Comparison of ENCODE assay signal across 18 cellular contexts in the genomic region with DNA sequence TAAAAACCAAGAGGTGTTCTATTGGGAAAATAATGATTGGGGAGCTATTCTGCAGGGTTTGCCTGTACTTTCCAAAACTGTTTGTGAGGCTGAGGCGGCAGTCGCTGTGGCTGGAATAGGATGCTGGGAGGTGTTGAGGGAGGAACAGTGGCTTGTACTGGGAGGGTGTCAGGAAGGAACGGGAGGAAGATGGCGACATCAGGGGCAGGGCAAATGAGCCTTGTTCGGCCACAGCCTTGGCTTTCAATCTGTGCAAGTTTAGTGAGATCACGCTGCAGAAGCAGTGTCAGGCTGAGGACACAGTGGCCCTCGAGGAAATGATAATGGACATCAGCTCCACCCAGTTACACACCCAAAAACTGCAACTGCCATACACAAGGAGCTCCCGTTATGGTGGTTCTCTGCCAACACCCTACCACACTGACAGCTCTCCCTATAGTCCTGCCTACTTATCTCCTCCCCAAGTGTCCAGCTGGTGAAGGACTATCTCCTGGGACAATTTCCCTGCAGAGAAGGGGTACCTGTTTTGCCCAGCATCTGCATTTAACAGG. TPM values are rescaled to one million over a fixed set of nuclear protein-coding genes. Genes with fewer than 3 reads are reported as not detected.
DNase-seq lines count a peak whose midpoint lies in the region; ATAC-seq and TF ChIP-seq lines count a peak whose summit lies in the region.
"Had no signal": no experiment of that assay in that cellular context is flagged by ENCODE, and none has a peak within 500 bp of the region (broad histone marks: within the 10 kb centered on the region; RNA-seq: fewer than 3 reads in every experiment).

No MANE protein-coding gene starts in this region.

- no peaks in the 10 kb centered on the region for H3K9me3 ChIP-seq in CD4-positive, alpha-beta T cell (ENCODE audit: control insufficient read depth, low read length)
- H3K9me3 ChIP-seq in prostate gland, result no peaks in the 10 kb centered on the region
- H3K9me3 ChIP-seq: BE2C, heart left ventricle, SJSA1, thoracic aorta had no signal

- H3K27ac ChIP-seq in CD4-positive, alpha-beta T cell (ENCODE audit: low read depth, low read length), result no peak overlapping the region
- H3K27ac ChIP-seq in prostate gland, result no peak overlapping the region
- H3K27ac ChIP-seq: heart left ventricle, SJSA1, thoracic aorta had no signal

- H3K4me3 Mint-ChIP-seq in CD14-positive monocyte, result peak overlapping the region in 1 of 2 donors; percentile 24
- H3K4me3 Mint-ChIP-seq in CD4-positive, alpha-beta T cell, result no peak overlapping the region
- no peak overlapping the region for H3K4me3 Mint-ChIP-seq in activated T-helper 1 cell treated with anti-CD3 and anti-CD28 coated beads, Interleukin-12 subunit alpha, Interleukin-12 subunit beta, Interleukin-2, Interleukin-4 antibody, amounts not matched to agents 30 ng/mL and 10 ng/mL and 1 ng/mL, durations not matched to agents 14 hours and 24 hours and 36 hours
- H3K4me3 Mint-ChIP-seq: neural crest cell had no signal

- no peak for TF ChIP-seq POLR2A in prostate gland (IDR thresholded peaks at IDR 0.05)

- no peak for DNase-seq in CD14-positive monocyte (ENCODE audit: low spot score)
- DNase-seq in CD4-positive, alpha-beta T cell, result no peak
- no peak for DNase-seq in activated T-helper 1 cell treated with anti-CD3 and anti-CD28 coated beads, Interleukin-12 subunit alpha, Interleukin-12 subunit beta, Interleukin-2, Interleukin-4 antibody, amounts not matched to agents 30 ng/mL and 10 ng/mL and 1 ng/mL, durations not matched to agents 14 hours and 24 hours and 36 hours (ENCODE audit: low spot score)
- DNase-seq in left colon, result no peak
- DNase-seq in prostate gland (ENCODE audit: low spot score), result no peak
- DNase-seq in T1000 (lab: John Stamatoyannopoulos, UW), result no peak
- DNase-seq: activated CD4-positive, alpha-beta T cell treated with anti-CD3 and anti-CD28 coated beads for 48 hours; BE2C; DMS153; heart left ventricle; mammary epithelial cell; NCI-H1417 treated with DMSO at 0.1 percent for 48 hours; NCI-H2171; T-helper 9 cell had no signal

- H3K27me3 Mint-ChIP-seq in CD14-positive monocyte (ENCODE audit: low read depth in 3 of 3), result no peaks in the 10 kb centered on the region
- no peaks in the 10 kb centered on the region for H3K27me3 Mint-ChIP-seq in CD4-positive, alpha-beta T cell
- no peaks in the 10 kb centered on the region for H3K27me3 Mint-ChIP-seq in activated T-helper 1 cell treated with anti-CD3 and anti-CD28 coated beads, Interleukin-12 subunit alpha, Interleukin-12 subunit beta, Interleukin-2, Interleukin-4 antibody, amounts not matched to agents 30 ng/mL and 10 ng/mL and 1 ng/mL, durations not matched to agents 14 hours and 24 hours and 36 hours (ENCODE audit: insufficient read depth)

- TF ChIP-seq CTCF in CD14-positive monocyte (IDR thresholded peaks at IDR 0.05), result no peak
- TF ChIP-seq CTCF in CD4-positive, alpha-beta T cell (IDR thresholded peaks at IDR 0.05), result no peak
- TF ChIP-seq CTCF in prostate gland (IDR thresholded peaks at IDR 0.05), result no peak

- H3K4me3 ChIP-seq in prostate gland, result no peak overlapping the region
- H3K4me3 ChIP-seq: heart left ventricle, SJSA1, thoracic aorta had no signal

- WGBS in prostate gland, result 84% methylated on average over 8 of the region's 8 CpGs

- intact Hi-C loops in CD14-positive monocyte (cut with micrococcal nuclease) (no loop called here), left colon (cut with DNase I, micrococcal nuclease) (no loop called here), prostate gland (cut with DNase I) (no loop called here)
- intact Hi-C loops in CD4-positive, alpha-beta T cell (cut with DNase I, micrococcal nuclease), result no loop called here
- intact Hi-C loops in activated T-helper 1 cell treated with anti-CD3 and anti-CD28 coated beads, Interleukin-12 subunit alpha, Interleukin-12 subunit beta, Interleukin-2, Interleukin-4 antibody, amounts not matched to agents 30 ng/mL and 10 ng/mL and 1 ng/mL, durations not matched to agents 14 hours and 24 hours and 36 hours (cut with micrococcal nuclease), result no loop called here

- peak overlapping the region; percentile 20 to 88 (median 73) for H3K27ac Mint-ChIP-seq in CD14-positive monocyte
- H3K27ac Mint-ChIP-seq in CD4-positive, alpha-beta T cell, result peak overlapping the region; percentile 75
- peak overlapping the region; percentile 72 for H3K27ac Mint-ChIP-seq in activated T-helper 1 cell treated with anti-CD3 and anti-CD28 coated beads, Interleukin-12 subunit alpha, Interleukin-12 subunit beta, Interleukin-2, Interleukin-4 antibody, amounts not matched to agents 30 ng/mL and 10 ng/mL and 1 ng/mL, durations not matched to agents 14 hours and 24 hours and 36 hours

- peaks cover 0 to 2% (median 0%) of the 10 kb centered on the region in 7 donors for H3K9me3 Mint-ChIP-seq in CD14-positive monocyte
- no peaks in the 10 kb centered on the region for H3K9me3 Mint-ChIP-seq in CD4-positive, alpha-beta T cell
- no peaks in the 10 kb centered on the region for H3K9me3 Mint-ChIP-seq in activated T-helper 1 cell treated with anti-CD3 and anti-CD28 coated beads, Interleukin-12 subunit alpha, Interleukin-12 subunit beta, Interleukin-2, Interleukin-4 antibody, amounts not matched to agents 30 ng/mL and 10 ng/mL and 1 ng/mL, durations not matched to agents 14 hours and 24 hours and 36 hours
- H3K9me3 Mint-ChIP-seq: neural crest cell had no signal

- H3K27me3 ChIP-seq in CD4-positive, alpha-beta T cell (ENCODE audit: control insufficient read depth, insufficient read depth, low read length), result no peaks in the 10 kb centered on the region
- no peaks in the 10 kb centered on the region for H3K27me3 ChIP-seq in prostate gland (replicated peaks; ENCODE audit: insufficient read depth)
- H3K27me3 ChIP-seq: BE2C, heart left ventricle, SJSA1 had no signal

- ATAC-seq in CD4-positive, alpha-beta T cell (ENCODE audit: poor library complexity), result no peak
- peak; percentile 50 for ATAC-seq in left colon
- no peak for ATAC-seq in HG03135 (IDR thresholded peaks at IDR 0.05; ENCODE audit: unreplicated experiment)

- POLR2A ChIA-PET in CD4-positive, alpha-beta T cell (lab: Charles Lee), result interaction anchor here (2.0 kb wide), 1 partner anchor 28 kb away, joined by 7 read pairs; a partner anchor contains a TSS

- H3K36me3 Mint-ChIP-seq in CD14-positive monocyte, result peaks cover 12 to 15% of the 10 kb centered on the region in 2 donors
- peaks cover 26% of the 10 kb centered on the region for H3K36me3 Mint-ChIP-seq in CD4-positive, alpha-beta T cell (ENCODE audit: low read depth)
- H3K36me3 Mint-ChIP-seq in activated T-helper 1 cell treated with anti-CD3 and anti-CD28 coated beads, Interleukin-12 subunit alpha, Interleukin-12 subunit beta, Interleukin-2, Interleukin-4 antibody, amounts not matched to agents 30 ng/mL and 10 ng/mL and 1 ng/mL, durations not matched to agents 14 hours and 24 hours and 36 hours (ENCODE audit: low read depth), result peaks cover 19% of the 10 kb centered on the region

- CTCF ChIA-PET in CD4-positive, alpha-beta T cell (lab: Charles Lee), result interaction anchor here (1.8 kb wide), 1 partner anchor 109 kb away, joined by 4 read pairs; no protein-coding TSS in a partner anchor

- peaks cover 20% of the 10 kb centered on the region for H3K4me1 Mint-ChIP-seq in CD14-positive monocyte
- peaks cover 76% of the 10 kb centered on the region for H3K4me1 Mint-ChIP-seq in CD4-positive, alpha-beta T cell (ENCODE audit: low read depth)
- H3K4me1 Mint-ChIP-seq in activated T-helper 1 cell treated with anti-CD3 and anti-CD28 coated beads, Interleukin-12 subunit alpha, Interleukin-12 subunit beta, Interleukin-2, Interleukin-4 antibody, amounts not matched to agents 30 ng/mL and 10 ng/mL and 1 ng/mL, durations not matched to agents 14 hours and 24 hours and 36 hours (ENCODE audit: low read depth), result peaks cover 54% of the 10 kb centered on the region

- no peaks in the 10 kb centered on the region for H3K4me1 ChIP-seq in prostate gland (replicated peaks)
- H3K4me1 ChIP-seq: BE2C, SJSA1 had no signal

- H3K36me3 ChIP-seq in prostate gland, result no peaks in the 10 kb centered on the region
- H3K36me3 ChIP-seq: thoracic aorta had no signal

RNA-seq across cellular contexts. Expression of a gene that starts 27.3 kb away (rescaled TPM):
- polyA plus RNA-seq in CD14-positive monocyte, result 10 to 100 TPM; 21.7 to 24.6 TPM
- 10 to 100 TPM; 78.4 to 81.8 TPM for total RNA-seq in CD4-positive, alpha-beta T cell
- 235 and 240 TPM in 2 replicates for total RNA-seq in activated T-helper 1 cell treated with anti-CD3 and anti-CD28 coated beads, Interleukin-12 subunit alpha, Interleukin-12 subunit beta, Interleukin-2, Interleukin-4 antibody, amounts not matched to agents 30 ng/mL and 10 ng/mL and 1 ng/mL, durations not matched to agents 14 hours and 24 hours and 36 hours
- 10 to 100 TPM; 30.6 to 46.9 TPM for total RNA-seq in left colon
- total RNA-seq in prostate gland, result 10 to 100 TPM; 20.3 to 43.4 TPM
